In genomic region chr3:51538115-51538458, GRCh38 we compare ENCODE assay signal across 8 cellular contexts. TPM values are rescaled to one million over a fixed set of nuclear protein-coding genes. Genes with fewer than 3 reads are reported as not detected.
DNase-seq lines count a peak whose midpoint lies in the region; ATAC-seq and TF ChIP-seq lines count a peak whose summit lies in the region.

No MANE protein-coding gene starts in this region.

- no peak overlapping the region for H2BK120ac ChIP-seq in mesendoderm (ENCODE audit: low read depth, low read length)

- peak overlapping the region; percentile 43 for H3K18ac ChIP-seq in mesendoderm (ENCODE audit: low read length)

- no peaks in the 10 kb centered on the region for H3K9me3 Mint-ChIP-seq in activated CD4-positive, alpha-beta T cell treated with anti-CD3 and anti-CD28 coated beads for 36 hours (ENCODE audit: low read depth)
- no peaks in the 10 kb centered on the region for H3K9me3 Mint-ChIP-seq in dendritic cell treated with granulocyte-macrophage colony-stimulating factor and Interleukin-4, amounts not matched to agents 40 ng/mL and 50 ng/mL, for 4 days

- H3K56ac ChIP-seq in mesendoderm (ENCODE audit: low read length): peak overlapping the region; percentile 66

- no peak overlapping the region for H3K23ac ChIP-seq in mesendoderm (ENCODE audit: low read length)

- peaks cover 17% of the 10 kb centered on the region for H3K79me2 ChIP-seq in mesendoderm (ENCODE audit: control insufficient read depth, insufficient read depth, low read length)

- DNase-seq in activated CD4-positive, alpha-beta T cell treated with anti-CD3 and anti-CD28 coated beads for 36 hours: peak; percentile 32
- no peak for DNase-seq in activated CD4-positive, alpha-beta T cell treated with anti-CD3 and anti-CD28 coated beads, Interleukin-2, amount 50 U/mL, for 4 hours
- DNase-seq in NCI-H510A treated with DMSO at 0.1 percent for 48 hours (lab: John Stamatoyannopoulos, UW) (peak; percentile 29), mesendoderm (peak; percentile 44), upper lobe of right lung (no peak), H4 (ENCODE audit: low spot score) (no peak)

- H3K27me3 ChIP-seq in mesendoderm (ENCODE audit: insufficient read depth, low read length, poor library complexity) (no peaks in the 10 kb centered on the region), upper lobe of right lung (no peaks in the 10 kb centered on the region)

- H3K27ac Mint-ChIP-seq in activated CD4-positive, alpha-beta T cell treated with anti-CD3 and anti-CD28 coated beads for 36 hours: peak overlapping the region; percentile 92
- H3K27ac Mint-ChIP-seq in dendritic cell treated with granulocyte-macrophage colony-stimulating factor and Interleukin-4, amounts not matched to agents 40 ng/mL and 50 ng/mL, for 4 days: peak overlapping the region; percentile 78

- no peak overlapping the region for H2BK5ac ChIP-seq in mesendoderm (ENCODE audit: low read length)

- H3K4ac ChIP-seq in mesendoderm (ENCODE audit: low read depth, low read length): peak overlapping the region; percentile 20

- peaks cover 10% of the 10 kb centered on the region for H3K79me1 ChIP-seq in mesendoderm (ENCODE audit: low read length)

- CTCF ChIA-PET in activated CD4-positive, alpha-beta T cell treated with anti-CD3 and anti-CD28 coated beads for 36 hours (lab: Charles Lee): interaction anchor here (0.6 to 5.7 kb wide), 6 partner anchors 9 to 255 kb away, joined by 3 to 59 read pairs (median 5); partner anchors contain the start of gene DCAF1

- POLR2A ChIA-PET in activated CD4-positive, alpha-beta T cell treated with anti-CD3 and anti-CD28 coated beads for 36 hours (lab: Charles Lee): interaction anchor here (2.4 kb wide), 1 partner anchor 39 kb away, joined by 15 read pairs; the partner anchor contains the start of gene DCAF1

- H3K27ac ChIP-seq in mesendoderm (ENCODE audit: low read depth, low read length) (no peak overlapping the region), upper lobe of right lung (peak overlapping the region; percentile 93)

- H3K9ac ChIP-seq in mesendoderm (ENCODE audit: low read length): peak overlapping the region; percentile 53

- TF ChIP-seq CTCF in upper lobe of right lung (IDR thresholded peaks at IDR 0.05): no peak

- H3K4me3 ChIP-seq in mesendoderm (ENCODE audit: low read length): peak overlapping the region; percentile 14
- peak overlapping the region; percentile 96 for H3K4me3 ChIP-seq in upper lobe of right lung

- H3K9me3 ChIP-seq in upper lobe of right lung: no peaks in the 10 kb centered on the region

- WGBS in mesendoderm (ENCODE audit: extremely low coverage, insufficient coverage, low lambda C conversion rate): no CpG with 5 or more reads among the region's 7 CpGs

- no peaks in the 10 kb centered on the region for H3K27me3 Mint-ChIP-seq in activated CD4-positive, alpha-beta T cell treated with anti-CD3 and anti-CD28 coated beads for 36 hours
- no peaks in the 10 kb centered on the region for H3K27me3 Mint-ChIP-seq in dendritic cell treated with granulocyte-macrophage colony-stimulating factor and Interleukin-4, amounts not matched to agents 40 ng/mL and 50 ng/mL, for 4 days

- H3K36me3 Mint-ChIP-seq in activated CD4-positive, alpha-beta T cell treated with anti-CD3 and anti-CD28 coated beads for 36 hours (ENCODE audit: low read depth): peaks cover 8% of the 10 kb centered on the region
- peaks cover 26% of the 10 kb centered on the region for H3K36me3 Mint-ChIP-seq in dendritic cell treated with granulocyte-macrophage colony-stimulating factor and Interleukin-4, amounts not matched to agents 40 ng/mL and 50 ng/mL, for 4 days (ENCODE audit: low read depth)

- H2AK5ac ChIP-seq in mesendoderm (ENCODE audit: low read length): no peak overlapping the region

- no peak for ATAC-seq in activated CD4-positive, alpha-beta T cell treated with anti-CD3 and anti-CD28 coated beads for 36 hours
- ATAC-seq in upper lobe of right lung: no peak
- no peak for ATAC-seq in HG02798 (IDR thresholded peaks at IDR 0.05; ENCODE audit: poor library complexity, unreplicated experiment)

- H3K36me3 ChIP-seq in mesendoderm (ENCODE audit: control insufficient read depth, insufficient read depth, low read length) (no peaks in the 10 kb centered on the region), upper lobe of right lung (peaks cover 7% of the 10 kb centered on the region)

- peak overlapping the region; percentile 92 for H3K4me2 ChIP-seq in mesendoderm (ENCODE audit: low read length)

- H3K4me1 ChIP-seq in mesendoderm (ENCODE audit: control insufficient read depth, low read depth, low read length) (peaks cover 3% of the 10 kb centered on the region), upper lobe of right lung (peaks cover 18% of the 10 kb centered on the region)

- peak overlapping the region; percentile 78 for H3K4me3 Mint-ChIP-seq in activated CD4-positive, alpha-beta T cell treated with anti-CD3 and anti-CD28 coated beads for 36 hours
- H3K4me3 Mint-ChIP-seq in dendritic cell treated with granulocyte-macrophage colony-stimulating factor and Interleukin-4, amounts not matched to agents 40 ng/mL and 50 ng/mL, for 4 days: peak overlapping the region; percentile 81

- H3K4me1 Mint-ChIP-seq in activated CD4-positive, alpha-beta T cell treated with anti-CD3 and anti-CD28 coated beads for 36 hours: peaks cover 30% of the 10 kb centered on the region
- peaks cover 32% of the 10 kb centered on the region for H3K4me1 Mint-ChIP-seq in dendritic cell treated with granulocyte-macrophage colony-stimulating factor and Interleukin-4, amounts not matched to agents 40 ng/mL and 50 ng/mL, for 4 days (ENCODE audit: low read depth)

- H4K5ac ChIP-seq in mesendoderm (ENCODE audit: low read length): peak overlapping the region; percentile 77

- H4K8ac ChIP-seq in mesendoderm (ENCODE audit: low read depth, low read length): no peak overlapping the region

- H2BK15ac ChIP-seq in mesendoderm (replicated peaks; ENCODE audit: low read depth): no peak overlapping the region

- intact Hi-C loops in activated CD4-positive, alpha-beta T cell treated with anti-CD3 and anti-CD28 coated beads for 36 hours (cut with DNase I, micrococcal nuclease): loop anchor here (1.0 to 2.0 kb wide), 4 partner anchors 37 to 147 kb away; partner anchors contain the start of genes DCAF1 (in 2 of the 2), RBM15B (in 1 of the 2) and TEX264 (in 1 of the 2)
- intact Hi-C loops in dendritic cell treated with granulocyte-macrophage colony-stimulating factor and Interleukin-4, amounts not matched to agents 40 ng/mL and 50 ng/mL, for 4 days (cut with micrococcal nuclease): no loop called here
- intact Hi-C loops in upper lobe of right lung (cut with DNase I): no loop called here

RNA-seq across cellular contexts. Expression of gene RAD54L2, which starts 0.4 kb away (rescaled TPM):
- 10 to 100 TPM; 24.9 to 27.4 TPM for total RNA-seq in activated CD4-positive, alpha-beta T cell treated with anti-CD3 and anti-CD28 coated beads for 36 hours
- polyA plus RNA-seq in mesendoderm (2013, experiment 1 of 2): 10.0 TPM
- 9.9 TPM for polyA plus RNA-seq in mesendoderm (2013, experiment 2 of 2)
- 27.9 TPM for total RNA-seq in upper lobe of right lung
- 4.0 and 5.7 TPM in 2 replicates for total RNA-seq in H4 (2014; rRNA removed; shearing (Covaris generic))

RNA-seq across cellular contexts. Expression of gene DCAF1, which starts 38.3 kb away (rescaled TPM):
- total RNA-seq in activated CD4-positive, alpha-beta T cell treated with anti-CD3 and anti-CD28 coated beads for 36 hours: 10 to 100 TPM; 40.6 to 41.6 TPM
- 16.3 TPM for polyA plus RNA-seq in mesendoderm (2013, experiment 1 of 2)
- 15.6 TPM for polyA plus RNA-seq in mesendoderm (2013, experiment 2 of 2)
- 25.1 TPM for total RNA-seq in upper lobe of right lung
- total RNA-seq in H4 (2014; rRNA removed; shearing (Covaris generic)): 8.5 and 9.9 TPM in 2 replicates

Comparison
In these comparisons a context has a peak if more than half of its experiments do, and no peak if none do; other contexts are left out.
1. DNase-seq: peak in activated CD4-positive, alpha-beta T cell treated with anti-CD3 and anti-CD28 coated beads for 36 hours (single experiment), NCI-H510A treated with DMSO at 0.1 percent for 48 hours (single experiment) and mesendoderm (single experiment); none in activated CD4-positive, alpha-beta T cell treated with anti-CD3 and anti-CD28 coated beads, Interleukin-2, amount 50 U/mL, for 4 hours (0 of 2), upper lobe of right lung (single experiment) and H4 (single experiment).
2. intact Hi-C loops: an anchor here in activated CD4-positive, alpha-beta T cell treated with anti-CD3 and anti-CD28 coated beads for 36 hours (1.0 to 2.0 kb wide); none called in dendritic cell treated with granulocyte-macrophage colony-stimulating factor and Interleukin-4, amounts not matched to agents 40 ng/mL and 50 ng/mL, for 4 days and upper lobe of right lung.